Comparison of ENCODE assay signal across 1 cellular context in the genomic region with DNA sequence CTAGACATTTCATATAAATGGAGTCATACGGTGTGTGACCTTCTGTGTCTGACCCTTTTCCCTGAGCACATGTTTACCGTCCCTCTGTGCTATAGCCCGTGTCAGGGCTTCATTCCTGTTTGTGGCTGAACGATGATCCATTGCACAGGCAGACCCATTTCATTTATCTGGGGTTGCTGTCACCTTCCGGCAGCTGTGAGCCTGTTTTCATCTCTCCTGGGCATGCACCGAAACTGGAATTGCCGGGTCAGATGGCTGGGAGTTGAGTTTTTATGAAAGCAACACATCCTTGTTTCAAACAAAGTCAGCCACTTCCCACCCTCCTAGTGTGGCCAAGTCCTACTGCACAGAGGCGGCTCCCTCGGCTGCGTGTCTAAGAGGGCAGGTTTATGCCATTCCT.
TF ChIP-seq lines count a peak whose summit lies in the region.

No MANE protein-coding gene starts in this region.

TF ChIP-seq in H1, 55 proteins besides CTCF, POLR2A, EP300 and RAD21:
- TF ChIP-seq SUZ12 (IDR thresholded peaks at IDR 0.05; ENCODE audit: low read length) (no peak), ZNF274 (IDR thresholded peaks at IDR 0.05; ENCODE audit: borderline replicate concordance, extremely low read depth, low read length) (no peak), SAP30 (IDR thresholded peaks at IDR 0.05; ENCODE audit: insufficient read depth, insufficient replicate concordance, low read length) (no peak), SRF (IDR thresholded peaks at IDR 0.05; ENCODE audit: low read depth, low read length) (no peak), PHF8 (conservative IDR thresholded peaks at IDR 0.05; ENCODE audit: low read depth, low read length) (no peak), RFX5 (IDR thresholded peaks at IDR 0.05; ENCODE audit: borderline replicate concordance, low read depth, low read length) (no peak)
